In genomic region chr7:20236790-20237189, GRCh38 we compare ENCODE assay signal across 2 cellular contexts.
TF ChIP-seq lines count a peak whose summit lies in the region.

No MANE protein-coding gene starts in this region.

TF ChIP-seq in IMR-90, 13 proteins besides CTCF, POLR2A, EP300 and RAD21:
- TF ChIP-seq NFE2L2 (IDR thresholded peaks at IDR 0.05; ENCODE audit: low read depth, low read length), result no peak
- no peak for TF ChIP-seq FOS (IDR thresholded peaks at IDR 0.05; ENCODE audit: low read depth, low read length)
- TF ChIP-seq MXI1 (IDR thresholded peaks at IDR 0.05; ENCODE audit: borderline replicate concordance, low read depth, low read length), result no peak
TF ChIP-seq in IMR-90: peak in this region for 0.

TF ChIP-seq in endothelial cell of umbilical vein, 7 proteins besides CTCF, POLR2A, EP300 and RAD21:
- TF ChIP-seq FOS (IDR thresholded peaks at IDR 0.05; ENCODE audit: borderline replicate concordance, insufficient read depth, low read length) (peak; percentile 6), GATA2 (IDR thresholded peaks at IDR 0.05; ENCODE audit: insufficient read depth, insufficient read length, low read depth, low read length) (no peak)
